ENCODE assay signal across 7 cellular contexts in genomic region chr13:46075811-46076210, GRCh38. TPM values are rescaled to one million over a fixed set of nuclear protein-coding genes. Genes with fewer than 3 reads are reported as not detected.
"Had no signal": no experiment of that assay in that cellular context is flagged by ENCODE, and none has a peak within 500 bp of the region (broad histone marks: within the 10 kb centered on the region; RNA-seq: fewer than 3 reads in every experiment).

No MANE protein-coding gene starts in this region.

- H3K4me3 ChIP-seq: K562 had no signal

- DNase-seq: IMR-90, KBM-7, KG1 had no signal

- FAIRE-seq: HTR-8/SVneo, K562 had no signal

- ATAC-seq: K562 had no signal

- H3K27ac ChIP-seq: HL-60 had no signal

RNA-seq across cellular contexts. Expression of gene CPB2, which starts 29.0 kb away (rescaled TPM):
- total RNA-seq: HT-29, IMR-90 had no signal
- polyA plus RNA-seq: IMR-90 had no signal
